1 cellular context compared by ENCODE assay signal in the genomic region with DNA sequence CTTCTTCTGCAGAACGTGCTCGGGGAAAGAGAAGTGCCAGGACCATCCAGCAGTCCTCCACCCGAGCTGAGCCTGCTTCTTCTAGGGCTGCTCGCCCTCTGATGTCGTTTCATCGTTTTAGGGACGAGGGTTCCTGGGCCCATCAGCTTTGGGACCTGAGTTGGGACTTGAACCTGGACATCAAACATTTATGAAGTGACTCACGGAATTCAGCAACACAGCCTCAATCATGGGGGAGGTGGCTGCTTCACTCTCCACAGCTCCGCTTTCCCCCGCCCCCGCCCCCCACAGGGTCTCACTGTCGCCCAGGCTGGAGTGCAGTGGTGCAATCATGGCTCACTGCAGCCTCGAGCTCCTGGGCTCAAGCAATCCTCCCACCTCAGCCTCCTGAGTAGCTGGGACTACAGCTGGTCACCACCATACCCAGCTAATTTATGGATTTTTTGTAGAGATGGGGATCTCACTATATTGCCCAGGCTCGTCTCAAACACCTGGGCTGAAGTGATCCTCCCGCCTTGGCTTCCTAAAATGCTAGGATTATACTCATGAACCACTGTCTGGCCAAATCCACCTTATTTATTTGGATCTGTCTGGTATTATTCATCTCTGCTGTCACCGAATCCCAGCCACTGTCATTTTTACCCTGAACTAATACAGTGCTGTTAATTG.
TF ChIP-seq lines count a peak whose summit lies in the region.

No MANE protein-coding gene starts in this region.

TF ChIP-seq in HEK293, 187 proteins besides CTCF, POLR2A, EP300 and RAD21 (continued from another document and continues in another):
- no peak for TF ChIP-seq KLF17 (tag by site-specific recombination; IDR thresholded peaks at IDR 0.05)
- TF ChIP-seq GLI4 (tag by site-specific recombination; IDR thresholded peaks at IDR 0.05): no peak; the same call in 1 of the 2 replicates
- peak; percentile 58; the same call in 1 of the 2 replicates for TF ChIP-seq SP7 (tag by site-specific recombination; IDR thresholded peaks at IDR 0.05)
- TF ChIP-seq ZNF157 (tag by site-specific recombination; IDR thresholded peaks at IDR 0.05): no peak
- no peak for TF ChIP-seq ZSCAN5A (tag by site-specific recombination; IDR thresholded peaks at IDR 0.05)
- no peak for TF ChIP-seq ZNF354C (tag by site-specific recombination; IDR thresholded peaks at IDR 0.05; ENCODE audit: borderline replicate concordance, low read depth)
- TF ChIP-seq ZNF292 (tag by site-specific recombination; IDR thresholded peaks at IDR 0.05; ENCODE audit: borderline replicate concordance, low read depth): no peak
- no peak; the same call in 1 of the 2 replicates for TF ChIP-seq SP2 (tag by site-specific recombination; IDR thresholded peaks at IDR 0.05)
- TF ChIP-seq GLIS2 (tag by site-specific recombination; IDR thresholded peaks at IDR 0.05): no peak; the same call in 1 of the 2 replicates
- no peak for TF ChIP-seq ZNF223 (tag by site-specific recombination; IDR thresholded peaks at IDR 0.05)
- no peak for TF ChIP-seq ZNF132 (tag by site-specific recombination; IDR thresholded peaks at IDR 0.05; ENCODE audit: borderline replicate concordance)
- TF ChIP-seq ZBTB7A (tag by site-specific recombination; IDR thresholded peaks at IDR 0.05; ENCODE audit: low read depth): no peak
- no peak for TF ChIP-seq ZNF366 (tag by site-specific recombination; conservative IDR thresholded peaks at IDR 0.05)
- no peak for TF ChIP-seq ZBTB10 (tag by site-specific recombination; IDR thresholded peaks at IDR 0.05)
- TF ChIP-seq SP3 (tag by site-specific recombination; IDR thresholded peaks at IDR 0.05): no peak
- TF ChIP-seq PRDM10 (tag by site-specific recombination; IDR thresholded peaks at IDR 0.05): peak; percentile 61; the same call in 1 of the 2 replicates
- TF ChIP-seq, protein P1, sequence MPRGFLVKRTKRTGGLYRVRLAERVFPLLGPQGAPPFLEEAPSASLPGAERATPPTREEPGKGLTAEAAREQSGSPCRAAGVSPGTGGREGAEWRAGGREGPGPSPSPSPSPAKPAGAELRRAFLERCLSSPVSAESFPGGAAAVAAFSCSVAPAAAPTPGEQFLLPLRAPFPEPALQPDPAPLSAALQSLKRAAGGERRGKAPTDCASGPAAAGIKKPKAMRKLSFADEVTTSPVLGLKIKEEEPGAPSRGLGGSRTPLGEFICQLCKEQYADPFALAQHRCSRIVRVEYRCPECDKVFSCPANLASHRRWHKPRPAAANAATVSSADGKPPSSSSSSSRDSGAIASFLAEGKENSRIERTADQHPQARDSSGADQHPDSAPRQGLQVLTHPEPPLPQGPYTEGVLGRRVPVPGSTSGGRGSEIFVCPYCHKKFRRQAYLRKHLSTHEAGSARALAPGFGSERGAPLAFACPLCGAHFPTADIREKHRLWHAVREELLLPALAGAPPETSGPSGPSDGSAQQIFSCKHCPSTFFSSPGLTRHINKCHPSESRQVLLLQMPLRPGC (tag by site-specific recombination; IDR thresholded peaks at IDR 0.05): no peak
- no peak for TF ChIP-seq ZNF555 (tag by site-specific recombination; conservative IDR thresholded peaks at IDR 0.05)
- TF ChIP-seq ZNF121 (tag by site-specific recombination; IDR thresholded peaks at IDR 0.05): peak; percentile 98
- TF ChIP-seq ZNF660 (tag by site-specific recombination; IDR thresholded peaks at IDR 0.05): no peak
- TF ChIP-seq ZNF549 (tag by site-specific recombination; IDR thresholded peaks at IDR 0.05): no peak
- TF ChIP-seq ZNF510 (tag by site-specific recombination; IDR thresholded peaks at IDR 0.05; ENCODE audit: insufficient replicate concordance): no peak
- TF ChIP-seq ZSCAN18 (tag by site-specific recombination; IDR thresholded peaks at IDR 0.05): no peak
- TF ChIP-seq REPIN1 (tag by site-specific recombination; IDR thresholded peaks at IDR 0.05; ENCODE audit: low read depth): no peak
- TF ChIP-seq ZNF580 (tag by site-specific recombination; IDR thresholded peaks at IDR 0.05): peak; percentile 13; the same call in 1 of the 2 replicates
- peak; percentile 66 for TF ChIP-seq ZFHX2 (tag by site-specific recombination; conservative IDR thresholded peaks at IDR 0.05)
- TF ChIP-seq, protein P2, sequence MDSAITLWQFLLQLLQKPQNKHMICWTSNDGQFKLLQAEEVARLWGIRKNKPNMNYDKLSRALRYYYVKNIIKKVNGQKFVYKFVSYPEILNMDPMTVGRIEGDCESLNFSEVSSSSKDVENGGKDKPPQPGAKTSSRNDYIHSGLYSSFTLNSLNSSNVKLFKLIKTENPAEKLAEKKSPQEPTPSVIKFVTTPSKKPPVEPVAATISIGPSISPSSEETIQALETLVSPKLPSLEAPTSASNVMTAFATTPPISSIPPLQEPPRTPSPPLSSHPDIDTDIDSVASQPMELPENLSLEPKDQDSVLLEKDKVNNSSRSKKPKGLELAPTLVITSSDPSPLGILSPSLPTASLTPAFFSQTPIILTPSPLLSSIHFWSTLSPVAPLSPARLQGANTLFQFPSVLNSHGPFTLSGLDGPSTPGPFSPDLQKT (IDR thresholded peaks at IDR 0.05; ENCODE audit: borderline replicate concordance, low read depth, low read length): no peak
- no peak for TF ChIP-seq ZNF501 (tag by site-specific recombination; IDR thresholded peaks at IDR 0.05)
- no peak for TF ChIP-seq ZNF792 (tag by site-specific recombination; IDR thresholded peaks at IDR 0.05)
- no peak for TF ChIP-seq ZNF571 (tag by site-specific recombination; IDR thresholded peaks at IDR 0.05)
- TF ChIP-seq ZNF133 (tag by site-specific recombination; IDR thresholded peaks at IDR 0.05): no peak
- TF ChIP-seq ZFP3 (tag by site-specific recombination; IDR thresholded peaks at IDR 0.05; ENCODE audit: low read depth): no peak
- no peak for TF ChIP-seq BCL11A (tag by site-specific recombination; IDR thresholded peaks at IDR 0.05; ENCODE audit: low read depth)
- TF ChIP-seq ZNF214 (tag by site-specific recombination; IDR thresholded peaks at IDR 0.05; ENCODE audit: borderline replicate concordance): no peak
- TF ChIP-seq ZNF311 (tag by site-specific recombination; IDR thresholded peaks at IDR 0.05; ENCODE audit: borderline replicate concordance): no peak
- peak; percentile 72 for TF ChIP-seq ZFP69B (tag by site-specific recombination; IDR thresholded peaks at IDR 0.05)
- TF ChIP-seq ZNF791 (tag by site-specific recombination; IDR thresholded peaks at IDR 0.05): no peak
- no peak for TF ChIP-seq ZNF518A (tag by site-specific recombination; conservative IDR thresholded peaks at IDR 0.05; ENCODE audit: low read depth)
- no peak for TF ChIP-seq OSR2 (tag by site-specific recombination; IDR thresholded peaks at IDR 0.05)
- TF ChIP-seq ZNF221 (tag by site-specific recombination; IDR thresholded peaks at IDR 0.05; ENCODE audit: borderline replicate concordance): no peak
